ENCODE assay signal across 23 cellular contexts in genomic region chr7:83053965-83054364, GRCh38.
"Had no signal": no experiment of that assay in that cellular context is flagged by ENCODE, and none has a peak within 500 bp of the region (broad histone marks: within the 10 kb centered on the region; RNA-seq: fewer than 3 reads in every experiment).

No MANE protein-coding gene starts in this region.

- H3K27ac Mint-ChIP-seq: nephron; stimulated activated effector memory CD8-positive, alpha-beta T cell treated with anti-CD3 and anti-CD28 coated beads, Interleukin-12 subunit alpha, Interleukin-12 subunit beta, amount 100 ng/mL, for 72 hours had no signal

- H3K4me3 ChIP-seq: dorsolateral prefrontal cortex, esophagus muscularis mucosa, gastroesophageal sphincter, psoas muscle, right lobe of liver, suprapubic skin, thyroid gland, upper lobe of left lung, uterus had no signal

- H3K9me3 Mint-ChIP-seq: nephron had no signal

- H3K4me1 Mint-ChIP-seq: nephron; stimulated activated effector memory CD8-positive, alpha-beta T cell treated with anti-CD3 and anti-CD28 coated beads, Interleukin-12 subunit alpha, Interleukin-12 subunit beta, amount 100 ng/mL, for 72 hours had no signal

- H3K27me3 ChIP-seq: dorsolateral prefrontal cortex, esophagus muscularis mucosa, gastroesophageal sphincter, right lobe of liver, suprapubic skin, thyroid gland, upper lobe of left lung, uterus had no signal

- H3K9me3 ChIP-seq: esophagus muscularis mucosa, gastroesophageal sphincter, psoas muscle, right lobe of liver, suprapubic skin, thyroid gland, upper lobe of left lung, uterus had no signal

- H3K4me1 ChIP-seq: esophagus muscularis mucosa, gastroesophageal sphincter, psoas muscle, right lobe of liver, suprapubic skin, thyroid gland, upper lobe of left lung, uterus had no signal

- H3K27ac ChIP-seq: dorsolateral prefrontal cortex, epithelial cell of prostate, esophagus muscularis mucosa, gastroesophageal sphincter, psoas muscle, right lobe of liver, suprapubic skin, thyroid gland, upper lobe of left lung, uterus had no signal

- H3K4me3 Mint-ChIP-seq: nephron; stimulated activated effector memory CD8-positive, alpha-beta T cell treated with anti-CD3 and anti-CD28 coated beads, Interleukin-12 subunit alpha, Interleukin-12 subunit beta, amount 100 ng/mL, for 72 hours had no signal

- ATAC-seq: gastroesophageal sphincter; left lobe of liver; psoas muscle; right lobe of liver; stimulated activated effector memory CD8-positive, alpha-beta T cell treated with anti-CD3 and anti-CD28 coated beads, Interleukin-12 subunit alpha, Interleukin-12 subunit beta, amount 100 ng/mL, for 72 hours; stimulated activated naive CD8-positive, alpha-beta T cell treated with anti-CD3 and anti-CD28 coated beads, Interleukin-15, Interleukin-2, amounts not matched to agents 100 U/mL and 50 U/mL, for 24 hours had no signal

- H3K36me3 ChIP-seq: esophagus muscularis mucosa, gastroesophageal sphincter, right lobe of liver, suprapubic skin, thyroid gland, upper lobe of left lung, uterus had no signal

- H3K36me3 Mint-ChIP-seq: stimulated activated effector memory CD8-positive, alpha-beta T cell treated with anti-CD3 and anti-CD28 coated beads, Interleukin-12 subunit alpha, Interleukin-12 subunit beta, amount 100 ng/mL, for 72 hours had no signal

- DNase-seq: cortex of kidney; dorsolateral prefrontal cortex; effector CD8-positive, alpha-beta T cell; glutamatergic neuron; islet precursor cell; midbrain; psoas muscle; retina; right lobe of liver; stimulated activated CD4-positive, alpha-beta T cell treated with anti-CD3 and anti-CD28 coated beads, Interleukin-4, amount 100 ng/mL, for 1 hour; stimulated activated CD8-positive, alpha-beta memory T cell treated with anti-CD3 and anti-CD28 coated beads, Interleukin-4, amount 100 ng/mL, for 48 hours; stimulated activated naive CD8-positive, alpha-beta T cell treated with anti-CD3 and anti-CD28 coated beads, Interleukin-15, Interleukin-2, amounts not matched to agents 100 U/mL and 50 U/mL, for 24 hours; thyroid gland; upper lobe of left lung; uterus had no signal

- FAIRE-seq: endometrium had no signal
